8 cellular contexts compared by ENCODE assay signal in genomic region chrX:71492086-71493065, GRCh38.
DNase-seq lines count a peak whose midpoint lies in the region; ATAC-seq, FAIRE-seq and TF ChIP-seq lines count a peak whose summit lies in the region.

No MANE protein-coding gene starts in this region.

- DNase-seq in DMS53 treated with DMSO at 0.1 percent for 48 hours (lab: John Stamatoyannopoulos, UW; ENCODE audit: unreplicated experiment) (peak; percentile 16), coronary artery (ENCODE audit: low spot score) (peak; percentile 74), SKM-1 treated with dmso at 0.1 percent for 144 hours (lab: John Stamatoyannopoulos, UW; ENCODE audit: unreplicated experiment) (no peak), urothelium cell line (ENCODE audit: low spot score) (no peak)
- DNase-seq in activated CD4-positive, CD25-positive, alpha-beta regulatory T cell (lab: John Stamatoyannopoulos, UW), result peak in 3 of 4 experiments; percentile 2 to 8 (median 7)
- peak; percentile 7 to 63 (median 36) for DNase-seq in stimulated activated naive CD4-positive, alpha-beta T cell (lab: John Stamatoyannopoulos, UW)

- H3K4me1 ChIP-seq in mucosa of rectum (ENCODE audit: control insufficient read depth in 2 of 2, insufficient read depth in 2 of 2, low read length in 2 of 2), result peaks cover 0 to 3% of the 10 kb centered on the region in 2 donors

- peak overlapping the region; percentile 70 for H3K4me3 ChIP-seq in coronary artery
- H3K4me3 ChIP-seq in mucosa of rectum (ENCODE audit: low read length in 2 of 2), result peak overlapping the region; percentile 50 to 66

- peak overlapping the region; percentile 1 to 58 for H3K27ac ChIP-seq in coronary artery
- peak overlapping the region in 1 of 2 donors; percentile 9 for H3K27ac ChIP-seq in mucosa of rectum (ENCODE audit: low read depth in 2 of 2, low read length in 2 of 2)

- H3K36me3 ChIP-seq in mucosa of rectum (ENCODE audit: control insufficient read depth in 2 of 2, insufficient read depth in 2 of 2, low read length in 2 of 2), result no peaks in the 10 kb centered on the region

- ATAC-seq in HG02798 (IDR thresholded peaks at IDR 0.05; ENCODE audit: poor library complexity, unreplicated experiment), result peak; percentile 45

- TF ChIP-seq CTCF in coronary artery (IDR thresholded peaks at IDR 0.05), result no peak

- FAIRE-seq in urothelium cell line (lab: Jason Lieb, UNC), result no peak

- H3K27me3 ChIP-seq in mucosa of rectum (ENCODE audit: control insufficient read depth in 2 of 2, insufficient read depth in 2 of 2, low read length in 2 of 2), result no peaks in the 10 kb centered on the region

- H3K9ac ChIP-seq in mucosa of rectum (ENCODE audit: low read depth in 1 of 2, low read length in 2 of 2), result peak overlapping the region in 1 of 2 donors; percentile 13

- H3K9me3 ChIP-seq in mucosa of rectum (ENCODE audit: control insufficient read depth in 2 of 2, low read length in 2 of 2), result no peaks in the 10 kb centered on the region

Comparison
In these comparisons a context has a peak if more than half of its experiments do, and no peak if none do; other contexts are left out.
1. DNase-seq: peak in DMS53 treated with DMSO at 0.1 percent for 48 hours (single experiment), activated CD4-positive, CD25-positive, alpha-beta regulatory T cell (3 of 4), coronary artery (single experiment) and stimulated activated naive CD4-positive, alpha-beta T cell (6 of 6); none in SKM-1 treated with dmso at 0.1 percent for 144 hours (single experiment) and urothelium cell line (single experiment).